Comparison of ENCODE assay signal across 1 cellular context in genomic region chr4:2338754-2339457, GRCh38.
TF ChIP-seq lines count a peak whose summit lies in the region.

No MANE protein-coding gene starts in this region.

TF ChIP-seq in GM23338, 12 proteins besides CTCF, POLR2A, EP300 and RAD21 (continued from another document):
- TF ChIP-seq REST (IDR thresholded peaks at IDR 0.05; ENCODE audit: unreplicated experiment) (no peak), EZH2 (IDR thresholded peaks at IDR 0.05; ENCODE audit: low read depth, unreplicated experiment) (no peak), ZNF462 (CRISPR knock-in tag; IDR thresholded peaks at IDR 0.05) (no peak)
